ENCODE assay signal across 16 cellular contexts in the genomic region with DNA sequence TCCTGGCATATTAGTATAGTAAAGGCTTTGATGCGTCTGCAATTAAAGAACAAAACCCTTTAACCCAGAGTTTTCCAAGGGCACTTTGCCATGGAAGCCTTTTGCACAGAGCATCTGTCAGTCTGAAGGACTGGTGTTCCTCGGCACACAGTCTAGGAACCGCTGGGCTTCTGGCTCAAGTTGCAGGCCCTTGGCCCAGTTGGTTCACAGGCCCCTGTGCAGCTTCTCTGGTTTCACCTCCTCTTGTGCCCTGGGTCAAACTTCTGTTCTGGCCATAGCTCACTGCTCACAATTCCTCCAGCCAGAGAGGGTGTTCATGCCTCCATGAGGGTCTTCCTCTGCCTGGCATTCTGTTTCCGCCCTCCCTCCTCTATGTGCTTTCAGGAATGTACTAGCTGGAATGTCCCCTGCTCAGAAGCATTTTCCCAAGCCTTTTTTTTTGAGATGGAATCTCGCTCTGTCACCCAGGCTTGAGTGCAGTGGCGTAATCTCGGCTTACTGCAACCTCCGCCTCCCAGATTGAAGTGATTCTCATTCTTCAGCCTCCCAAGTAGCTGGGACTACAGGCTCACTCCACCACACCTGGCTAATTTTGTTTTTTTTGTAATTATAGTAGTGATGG. TPM values are rescaled to one million over a fixed set of nuclear protein-coding genes. Genes with fewer than 3 reads are reported as not detected.
DNase-seq lines count a peak whose midpoint lies in the region; ATAC-seq and TF ChIP-seq lines count a peak whose summit lies in the region.
"Had no signal": no experiment of that assay in that cellular context is flagged by ENCODE, and none has a peak within 500 bp of the region (broad histone marks: within the 10 kb centered on the region; RNA-seq: fewer than 3 reads in every experiment).

No MANE protein-coding gene starts in this region.

- H2BK5ac ChIP-seq in mesendoderm (ENCODE audit: low read length) (no peak overlapping the region), trophoblast cell (ENCODE audit: low read depth, low read length, poor library complexity) (no peak overlapping the region)

- H3K23ac ChIP-seq in mesendoderm (ENCODE audit: low read length) (no peak overlapping the region), trophoblast cell (ENCODE audit: low read length) (no peak overlapping the region)

- H2BK15ac ChIP-seq in mesendoderm (replicated peaks; ENCODE audit: low read depth) = no peak overlapping the region

- no peak overlapping the region for H2BK120ac ChIP-seq in mesendoderm (ENCODE audit: low read depth, low read length)
- H2BK120ac ChIP-seq in trophoblast cell (ENCODE audit: insufficient read depth, low read length, poor library complexity) = no peak overlapping the region

- no peak overlapping the region for H3K27ac Mint-ChIP-seq in GM23338
- no peak overlapping the region for H3K27ac Mint-ChIP-seq in stimulated activated memory B cell treated with anti-CD40 and anti-IgM and Interleukin-4, amounts not matched to agents 10 μg/mL and 1 μg/mL and 100 μg/mL, for 72 hours
- H3K27ac Mint-ChIP-seq: CD14-positive monocyte; CD4-positive, alpha-beta memory T cell had no signal

- H3K27me3 ChIP-seq in GM23338 (ENCODE audit: insufficient read depth) (no peaks in the 10 kb centered on the region), mesendoderm (ENCODE audit: insufficient read depth, low read length, poor library complexity) (no peaks in the 10 kb centered on the region), trophoblast cell (ENCODE audit: insufficient read depth, low read length) (no peaks in the 10 kb centered on the region)
- H3K27me3 ChIP-seq: BLaER1 had no signal

- H3K4ac ChIP-seq in mesendoderm (ENCODE audit: low read depth, low read length) (no peak overlapping the region), trophoblast cell (ENCODE audit: low read depth, low read length) (no peak overlapping the region)

- no peak overlapping the region for H3K27ac ChIP-seq in GM23338 (ENCODE audit: low read depth)
- no peak overlapping the region for H3K27ac ChIP-seq in mesendoderm (ENCODE audit: low read depth, low read length)
- H3K27ac ChIP-seq in trophoblast cell (ENCODE audit: low read depth, low read length) = no peak overlapping the region
- H3K27ac ChIP-seq: BLaER1, GM23248 had no signal

- no peaks in the 10 kb centered on the region for H3F3A ChIP-seq in GM23338 (replicated peaks; ENCODE audit: low read depth)

- H3K4me2 ChIP-seq in GM23338 (no peak overlapping the region), mesendoderm (ENCODE audit: low read length) (no peak overlapping the region), trophoblast cell (ENCODE audit: low read length) (no peak overlapping the region)
- H3K4me2 ChIP-seq: BLaER1 had no signal

- H3K56ac ChIP-seq in mesendoderm (ENCODE audit: low read length) = no peak overlapping the region

- no peak overlapping the region for H4K12ac ChIP-seq in trophoblast cell (ENCODE audit: low read depth, low read length)

- H3K4me3 ChIP-seq in GM23338 = no peak overlapping the region
- no peak overlapping the region for H3K4me3 ChIP-seq in mesendoderm (ENCODE audit: low read length)
- H3K4me3 ChIP-seq in trophoblast cell (ENCODE audit: low read depth, low read length) = no peak overlapping the region
- H3K4me3 ChIP-seq: BLaER1, GM23248 had no signal

- H3K4me1 ChIP-seq in GM23338 (ENCODE audit: insufficient read depth) (no peaks in the 10 kb centered on the region), mesendoderm (ENCODE audit: control insufficient read depth, low read depth, low read length) (no peaks in the 10 kb centered on the region), trophoblast cell (ENCODE audit: control insufficient read depth in 1 of 2, insufficient read depth in 2 of 2, low read length in 2 of 2) (peaks cover 7 to 9% of the 10 kb centered on the region in 2 experiments)
- H3K4me1 ChIP-seq: BLaER1 had no signal

- H3K9me2 ChIP-seq in GM23338 (ENCODE audit: insufficient read depth) = no peaks in the 10 kb centered on the region

- TF ChIP-seq CTCF in GM23338 (conservative IDR thresholded peaks at IDR 0.05; ENCODE audit: low read depth in 2 of 2) = no peak

- no peak overlapping the region for H3K4me3 Mint-ChIP-seq in GM23338
- H3K4me3 Mint-ChIP-seq in stimulated activated memory B cell treated with anti-CD40 and anti-IgM and Interleukin-4, amounts not matched to agents 10 μg/mL and 1 μg/mL and 100 μg/mL, for 72 hours = no peak overlapping the region
- H3K4me3 Mint-ChIP-seq: CD4-positive, alpha-beta memory T cell had no signal

- H2AK5ac ChIP-seq in mesendoderm (ENCODE audit: low read length) (no peak overlapping the region), trophoblast cell (ENCODE audit: low read length) (no peak overlapping the region)

- H3K9me3 ChIP-seq in trophoblast cell (ENCODE audit: insufficient read depth, low read depth, low read length) = no peaks in the 10 kb centered on the region
- H3K9me3 ChIP-seq: BLaER1 had no signal

- H2AFZ ChIP-seq in GM23338 (no peak overlapping the region), trophoblast cell (ENCODE audit: insufficient read depth, low read length, poor library complexity) (no peak overlapping the region)
- H2AFZ ChIP-seq: GM23248 had no signal

- peak overlapping the region; percentile 17 for H4K91ac ChIP-seq in trophoblast cell (ENCODE audit: low read depth, low read length)

- no peaks in the 10 kb centered on the region for H3K36me3 ChIP-seq in GM23338 (ENCODE audit: insufficient read depth)
- no peaks in the 10 kb centered on the region for H3K36me3 ChIP-seq in mesendoderm (ENCODE audit: control insufficient read depth, insufficient read depth, low read length)
- no peaks in the 10 kb centered on the region for H3K36me3 ChIP-seq in trophoblast cell (ENCODE audit: control insufficient read depth in 1 of 2, insufficient read depth in 2 of 2, low read length in 2 of 2)
- H3K36me3 ChIP-seq: BLaER1 had no signal

- H3K14ac ChIP-seq in trophoblast cell (ENCODE audit: low read length) = no peak overlapping the region

- H3K9me3 Mint-ChIP-seq in GM23338 = peaks cover 3% of the 10 kb centered on the region; the same call in 1 of the 3 replicates
- H3K9me3 Mint-ChIP-seq in stimulated activated memory B cell treated with anti-CD40 and anti-IgM and Interleukin-4, amounts not matched to agents 10 μg/mL and 1 μg/mL and 100 μg/mL, for 72 hours = no peaks in the 10 kb centered on the region
- H3K9me3 Mint-ChIP-seq: CD14-positive monocyte had no signal

- H3K18ac ChIP-seq in mesendoderm (ENCODE audit: low read length) (no peak overlapping the region), trophoblast cell (ENCODE audit: low read length) (no peak overlapping the region)

- no peak overlapping the region for H3K9ac ChIP-seq in mesendoderm (ENCODE audit: low read length)
- H3K9ac ChIP-seq in trophoblast cell (ENCODE audit: low read length) = no peak overlapping the region
- H3K9ac ChIP-seq: BLaER1, GM23248 had no signal

- H3K79me1 ChIP-seq in mesendoderm (ENCODE audit: low read length) (no peaks in the 10 kb centered on the region), trophoblast cell (ENCODE audit: low read length) (peaks cover 7% of the 10 kb centered on the region)

- peaks cover 2% of the 10 kb centered on the region for H3K27me3 Mint-ChIP-seq in GM23338 (ENCODE audit: insufficient read depth, low read depth, poor library complexity)
- H3K27me3 Mint-ChIP-seq in stimulated activated memory B cell treated with anti-CD40 and anti-IgM and Interleukin-4, amounts not matched to agents 10 μg/mL and 1 μg/mL and 100 μg/mL, for 72 hours = peaks cover 9% of the 10 kb centered on the region

- DNase-seq in GM23338 (ENCODE audit: low spot score) (peak; percentile 25), mesendoderm (peak; percentile 38), trophoblast cell (peak; percentile 42 to 62)
- DNase-seq: 8988T; CD4-positive, alpha-beta memory T cell; DMS153; DMS79; GF-D8; GM23248; HCEC 1CT had no signal

- no peak for ATAC-seq in GM23338
- no peak for ATAC-seq in GM18868 (IDR thresholded peaks at IDR 0.05; ENCODE audit: unreplicated experiment)
- no peak for ATAC-seq in stimulated activated memory B cell treated with anti-CD40 and anti-IgM and Interleukin-4, amounts not matched to agents 10 μg/mL and 1 μg/mL and 100 μg/mL, for 72 hours
- ATAC-seq in HG02973 (IDR thresholded peaks at IDR 0.05; ENCODE audit: unreplicated experiment) = no peak
- no peak for ATAC-seq in GM18861 (IDR thresholded peaks at IDR 0.05; ENCODE audit: unreplicated experiment)

- no peaks in the 10 kb centered on the region for H4K20me1 ChIP-seq in GM23338 (replicated peaks; ENCODE audit: insufficient read depth)
- H4K20me1 ChIP-seq: BLaER1 had no signal

- H3K4me1 Mint-ChIP-seq in GM23338 = no peaks in the 10 kb centered on the region
- peaks cover 6% of the 10 kb centered on the region for H3K4me1 Mint-ChIP-seq in stimulated activated memory B cell treated with anti-CD40 and anti-IgM and Interleukin-4, amounts not matched to agents 10 μg/mL and 1 μg/mL and 100 μg/mL, for 72 hours
- H3K4me1 Mint-ChIP-seq: CD4-positive, alpha-beta memory T cell had no signal

- no peaks in the 10 kb centered on the region for H3K79me2 ChIP-seq in GM23338 (replicated peaks; ENCODE audit: insufficient read depth)
- no peaks in the 10 kb centered on the region for H3K79me2 ChIP-seq in mesendoderm (ENCODE audit: control insufficient read depth, insufficient read depth, low read length)
- no peaks in the 10 kb centered on the region for H3K79me2 ChIP-seq in trophoblast cell (ENCODE audit: control insufficient read depth, insufficient read depth, low read length, poor library complexity)

- H4K8ac ChIP-seq in mesendoderm (ENCODE audit: low read depth, low read length) (no peak overlapping the region), trophoblast cell (ENCODE audit: low read depth, low read length) (no peak overlapping the region)

- peaks cover 4% of the 10 kb centered on the region; the same call in 2 of the 3 replicates for H3K36me3 Mint-ChIP-seq in GM23338 (ENCODE audit: low read depth)
- H3K36me3 Mint-ChIP-seq in stimulated activated memory B cell treated with anti-CD40 and anti-IgM and Interleukin-4, amounts not matched to agents 10 μg/mL and 1 μg/mL and 100 μg/mL, for 72 hours = no peaks in the 10 kb centered on the region
- H3K36me3 Mint-ChIP-seq: CD14-positive monocyte; CD4-positive, alpha-beta memory T cell had no signal

- no CpG with 5 or more reads among the region's 8 CpGs for WGBS in mesendoderm (ENCODE audit: extremely low coverage, insufficient coverage, low lambda C conversion rate)
- no CpG with 5 or more reads among the region's 8 CpGs for WGBS in trophoblast cell (ENCODE audit: extremely low coverage, insufficient coverage, insufficient read length)

- peak overlapping the region; percentile 28 for H2BK12ac ChIP-seq in trophoblast cell (ENCODE audit: low read length)

- H4K5ac ChIP-seq in mesendoderm (ENCODE audit: low read length) = no peak overlapping the region

TF ChIP-seq in GM23338, 12 proteins besides CTCF, POLR2A, EP300 and RAD21 (continues in another document):
- TF ChIP-seq STAT1 (IDR thresholded peaks at IDR 0.05; ENCODE audit: unreplicated experiment) = no peak

RNA-seq across cellular contexts. Expression of a gene that starts 34.5 kb away (rescaled TPM):
- 13.4 and 17.7 TPM in 2 replicates for total RNA-seq in GM23338 (2014; rRNA removed; shearing (Covaris generic))
- polyA plus RNA-seq in GM23338 (2016; fragmentation: Nextera tagmentation; extraction: Ambion mirVana) = 5.6 and 7.5 TPM in 2 replicates
- 8.1 TPM for polyA plus RNA-seq in mesendoderm (2013, experiment 1 of 2)
- 8.0 TPM for polyA plus RNA-seq in mesendoderm (2013, experiment 2 of 2)
- 46.2 and 46.6 TPM in 2 replicates for polyA plus RNA-seq in trophoblast cell (2013)
